Comparison of ENCODE assay signal across 36 cellular contexts in genomic region chr13:64510698-64511097, GRCh38.
"Had no signal": no experiment of that assay in that cellular context is flagged by ENCODE, and none has a peak within 500 bp of the region (broad histone marks: within the 10 kb centered on the region; RNA-seq: fewer than 3 reads in every experiment).

No MANE protein-coding gene starts in this region.

- ATAC-seq: activated CD4-positive, alpha-beta T cell treated with anti-CD3 and anti-CD28 coated beads for 36 hours; activated CD4-positive, CD25-positive, alpha-beta regulatory T cell treated with anti-CD3 and anti-CD28 coated beads, Interleukin-2, amount 50 U/mL, for 24 hours; activated CD8-positive, alpha-beta memory T cell treated with anti-CD3 and anti-CD28 coated beads, Interleukin-2, amount 10 ng/mL, durations not matched to agents 7 days and 5 days; activated CD8-positive, alpha-beta T cell treated with anti-CD3 and anti-CD28 coated beads, Interleukin-2, amount 10 ng/mL, durations not matched to agents 7 days and 5 days; activated naive CD4-positive, alpha-beta T cell treated with anti-CD3 and anti-CD28 coated beads, Interleukin-2, amount 50 U/mL, for 72 hours; body of pancreas; WTC11 had no signal

- H3K27ac Mint-ChIP-seq: activated CD4-positive, alpha-beta memory T cell treated with anti-CD3 and anti-CD28 coated beads, Interleukin-2, amount 10 ng/mL, durations not matched to agents 7 days and 5 days; activated CD4-positive, alpha-beta T cell treated with anti-CD3 and anti-CD28 coated beads for 36 hours; activated CD4-positive, alpha-beta T cell treated with anti-CD3 and anti-CD28 coated beads, Interleukin-2, amount 10 ng/mL, durations not matched to agents 7 days and 5 days; activated CD8-positive, alpha-beta memory T cell treated with anti-CD3 and anti-CD28 coated beads, Interleukin-2, amount 10 ng/mL, durations not matched to agents 7 days and 5 days; activated CD8-positive, alpha-beta T cell treated with anti-CD3 and anti-CD28 coated beads, Interleukin-2, amount 10 ng/mL, durations not matched to agents 7 days and 5 days; activated naive CD4-positive, alpha-beta T cell treated with anti-CD3 and anti-CD28 coated beads for 36 hours; activated naive CD4-positive, alpha-beta T cell treated with anti-CD3 and anti-CD28 coated beads, Interleukin-2, amount 50 U/mL, for 72 hours; activated naive CD8-positive, alpha-beta T cell treated with anti-CD3 and anti-CD28 coated beads for 36 hours; activated T-cell treated with anti-CD3 and anti-CD28 coated beads, Interleukin-2, amount 50 U/mL, for 24 hours; activated T-helper 2 cell treated with anti-CD3 and anti-CD28 coated beads, Interferon-gamma antibody, Interleukin-2, Interleukin-4, amounts not matched to agents 10 μg/mL and 5 μg/mL and 100 μg/mL, durations not matched to agents 14 hours and 24 hours and 36 hours; T-helper 1 cell treated with Interleukin-12 subunit alpha and Interleukin-12 subunit beta and Interleukin-4 antibody, amounts not matched to agents 30 μg/mL and 1 μg/mL, for 36 hours; T-helper 2 cell treated with Interferon-gamma antibody and Interleukin-4, amounts not matched to agents 5 μg/mL and 100 μg/mL, for 36 hours; WTC11 had no signal

- H3K4me3 Mint-ChIP-seq: activated CD4-positive, alpha-beta memory T cell treated with anti-CD3 and anti-CD28 coated beads, Interleukin-2, amount 10 ng/mL, durations not matched to agents 7 days and 5 days; activated CD4-positive, alpha-beta T cell treated with anti-CD3 and anti-CD28 coated beads for 36 hours; activated CD4-positive, alpha-beta T cell treated with anti-CD3 and anti-CD28 coated beads, Interleukin-2, amount 10 ng/mL, durations not matched to agents 7 days and 5 days; activated CD8-positive, alpha-beta memory T cell treated with anti-CD3 and anti-CD28 coated beads, Interleukin-2, amount 10 ng/mL, durations not matched to agents 7 days and 5 days; activated CD8-positive, alpha-beta T cell treated with anti-CD3 and anti-CD28 coated beads, Interleukin-2, amount 10 ng/mL, durations not matched to agents 7 days and 5 days; activated naive CD4-positive, alpha-beta T cell treated with anti-CD3 and anti-CD28 coated beads for 36 hours; activated naive CD8-positive, alpha-beta T cell treated with anti-CD3 and anti-CD28 coated beads for 36 hours; activated T-cell treated with anti-CD3 and anti-CD28 coated beads, Interleukin-2, amount 50 U/mL, for 24 hours; T-helper 1 cell treated with Interleukin-12 subunit alpha and Interleukin-12 subunit beta and Interleukin-4 antibody, amounts not matched to agents 30 μg/mL and 1 μg/mL, for 36 hours; T-helper 2 cell treated with Interferon-gamma antibody and Interleukin-4, amounts not matched to agents 5 μg/mL and 100 μg/mL, for 36 hours; WTC11 had no signal

- H3K27me3 ChIP-seq: adrenal gland, body of pancreas, brain microvascular endothelial cell, breast epithelium had no signal

- H3K4me1 Mint-ChIP-seq: activated CD4-positive, alpha-beta memory T cell treated with anti-CD3 and anti-CD28 coated beads, Interleukin-2, amount 10 ng/mL, durations not matched to agents 7 days and 5 days; activated CD4-positive, alpha-beta T cell treated with anti-CD3 and anti-CD28 coated beads for 36 hours; activated CD4-positive, alpha-beta T cell treated with anti-CD3 and anti-CD28 coated beads, Interleukin-2, amount 10 ng/mL, durations not matched to agents 7 days and 5 days; activated CD8-positive, alpha-beta memory T cell treated with anti-CD3 and anti-CD28 coated beads, Interleukin-2, amount 10 ng/mL, durations not matched to agents 7 days and 5 days; activated naive CD8-positive, alpha-beta T cell treated with anti-CD3 and anti-CD28 coated beads for 36 hours; WTC11 had no signal

- H3K4me1 ChIP-seq: adrenal gland, body of pancreas, breast epithelium had no signal

- H3K36me3 Mint-ChIP-seq: activated CD8-positive, alpha-beta memory T cell treated with anti-CD3 and anti-CD28 coated beads, Interleukin-2, amount 10 ng/mL, durations not matched to agents 7 days and 5 days; activated naive CD4-positive, alpha-beta T cell treated with anti-CD3 and anti-CD28 coated beads, Interleukin-2, amount 50 U/mL, for 72 hours; activated naive CD8-positive, alpha-beta T cell treated with anti-CD3 and anti-CD28 coated beads for 36 hours had no signal

- H3K36me3 ChIP-seq: adrenal gland, brain microvascular endothelial cell, breast epithelium, WERI-Rb-1 had no signal

- DNase-seq: activated CD4-positive, alpha-beta memory T cell treated with anti-CD3 and anti-CD28 coated beads, Interleukin-2, amount 10 ng/mL, durations not matched to agents 7 days and 5 days; activated CD4-positive, alpha-beta T cell treated with anti-CD3 and anti-CD28 coated beads for 1 hour; activated CD4-positive, alpha-beta T cell treated with anti-CD3 and anti-CD28 coated beads for 36 hours; activated CD4-positive, alpha-beta T cell treated with anti-CD3 and anti-CD28 coated beads for 48 hours; activated CD4-positive, alpha-beta T cell treated with anti-CD3 and anti-CD28 coated beads, Interleukin-2, amount 10 ng/mL, durations not matched to agents 7 days and 5 days; activated CD4-positive, alpha-beta T cell treated with anti-CD3 and anti-CD28 coated beads, Interleukin-2, amount 50 U/mL, for 48 hours; activated CD4-positive, CD25-positive, alpha-beta regulatory T cell; activated CD8-positive, alpha-beta memory T cell treated with anti-CD3 and anti-CD28 coated beads for 24 hours; activated CD8-positive, alpha-beta memory T cell treated with anti-CD3 and anti-CD28 coated beads, Interleukin-2, amount 10 ng/mL, durations not matched to agents 7 days and 5 days; activated CD8-positive, alpha-beta memory T cell treated with anti-CD3 and anti-CD28 coated beads, Interleukin-2, amount 50 U/mL, for 48 hours; activated CD8-positive, alpha-beta T cell treated with anti-CD3 and anti-CD28 coated beads, Interleukin-2, amount 10 ng/mL, durations not matched to agents 7 days and 5 days; activated effector memory CD4-positive, alpha-beta T cell treated with Interleukin-2 at 50 U/mL for 16 hours; activated gamma-delta T cell; activated naive CD4-positive, alpha-beta T cell treated with anti-CD3 and anti-CD28 coated beads for 36 hours; activated naive CD4-positive, alpha-beta T cell treated with anti-CD3 and anti-CD28 coated beads, Interleukin-2, amount 50 U/mL, for 16 hours; activated naive CD8-positive, alpha-beta T cell treated with anti-CD3 and anti-CD28 coated beads for 36 hours; activated T-cell treated with anti-CD3 and anti-CD28 coated beads, Interleukin-2, amount 50 U/mL, for 24 hours; activated T-cell treated with anti-CD3 and anti-CD28 coated beads, Interleukin-2, amount 50 U/mL, for 48 hours; adrenal gland; amniotic stem cell; aorta; body of pancreas; brain microvascular endothelial cell; central memory CD4-positive, alpha-beta T cell; SW 1271; T-helper 1 cell; T-helper 2 cell; T-helper 9 cell; WERI-Rb-1 had no signal

- H3K27ac ChIP-seq: adrenal gland, body of pancreas, brain microvascular endothelial cell, breast epithelium, WERI-Rb-1 had no signal

- H3K27me3 Mint-ChIP-seq: activated CD4-positive, alpha-beta memory T cell treated with anti-CD3 and anti-CD28 coated beads, Interleukin-2, amount 10 ng/mL, durations not matched to agents 7 days and 5 days; activated CD4-positive, alpha-beta T cell treated with anti-CD3 and anti-CD28 coated beads for 36 hours; activated CD4-positive, alpha-beta T cell treated with anti-CD3 and anti-CD28 coated beads, Interleukin-2, amount 10 ng/mL, durations not matched to agents 7 days and 5 days; activated CD8-positive, alpha-beta memory T cell treated with anti-CD3 and anti-CD28 coated beads, Interleukin-2, amount 10 ng/mL, durations not matched to agents 7 days and 5 days; activated naive CD8-positive, alpha-beta T cell treated with anti-CD3 and anti-CD28 coated beads for 36 hours; activated T-cell treated with anti-CD3 and anti-CD28 coated beads, Interleukin-2, amount 50 U/mL, for 24 hours had no signal

- H3K9me3 ChIP-seq: adrenal gland had no signal

- H3K4me3 ChIP-seq: adrenal gland, body of pancreas, breast epithelium had no signal
